Comparison of ENCODE assay signal across 17 cellular contexts in genomic region chr18:13371689-13372404, GRCh38.
A peak's percentile ranks its signal among the peaks of the same experiment; 100 is the strongest.
DNase-seq lines count a peak whose midpoint lies in the region; ATAC-seq and TF ChIP-seq lines count a peak whose summit lies in the region.
"Had no signal": no experiment of that assay in that cellular context is flagged by ENCODE, and none has a peak within 500 bp of the region (broad histone marks: within the 10 kb centered on the region; RNA-seq: fewer than 3 reads in every experiment).

No MANE protein-coding gene starts in this region.

- H3F3A ChIP-seq in GM23338 (replicated peaks; ENCODE audit: low read depth) = no peaks in the 10 kb centered on the region

- ATAC-seq in CD4-positive, CD25-positive, alpha-beta regulatory T cell (ENCODE audit: low read depth in 2 of 2) = peak; percentile 29 to 36
- no peak for ATAC-seq in T-helper 17 cell
- no peak for ATAC-seq in GM23338
- ATAC-seq: esophagus mucosa, HCT116 had no signal

- H3K27ac Mint-ChIP-seq in CD4-positive, CD25-positive, alpha-beta regulatory T cell = peak overlapping the region; percentile 96 to 99 (median 96)
- peak overlapping the region; percentile 100 for H3K27ac Mint-ChIP-seq in T-helper 17 cell
- no peak overlapping the region for H3K27ac Mint-ChIP-seq in GM23338

- H3K36me3 Mint-ChIP-seq in CD4-positive, CD25-positive, alpha-beta regulatory T cell = no peaks in the 10 kb centered on the region
- H3K36me3 Mint-ChIP-seq in T-helper 17 cell (ENCODE audit: low read depth) (no peaks in the 10 kb centered on the region), GM23338 (ENCODE audit: low read depth) (no peaks in the 10 kb centered on the region)

- H3K27me3 Mint-ChIP-seq in CD4-positive, CD25-positive, alpha-beta regulatory T cell = no peaks in the 10 kb centered on the region
- no peaks in the 10 kb centered on the region for H3K27me3 Mint-ChIP-seq in T-helper 17 cell
- H3K27me3 Mint-ChIP-seq in GM23338 (ENCODE audit: insufficient read depth, low read depth, poor library complexity) = peaks cover 8% of the 10 kb centered on the region

- peaks cover 27 to 81% (median 51%) of the 10 kb centered on the region in 4 donors for H3K4me1 Mint-ChIP-seq in CD4-positive, CD25-positive, alpha-beta regulatory T cell
- H3K4me1 Mint-ChIP-seq in T-helper 17 cell (peaks cover 37% of the 10 kb centered on the region), GM23338 (peaks cover 7% of the 10 kb centered on the region)

- H3K27ac ChIP-seq in BLaER1 = peak overlapping the region; percentile 59
- peak overlapping the region; percentile 99 for H3K27ac ChIP-seq in CD4-positive, CD25-positive, alpha-beta regulatory T cell (ENCODE audit: insufficient read depth, low read length, poor library complexity, severe bottlenecking)
- H3K27ac ChIP-seq in Karpas-422 (ENCODE audit: low read length) = no peak overlapping the region
- H3K27ac ChIP-seq in GM23338 (ENCODE audit: low read depth) = no peak overlapping the region
- H3K27ac ChIP-seq: adrenal gland, C4-2B, parathyroid adenoma, SJCRH30 had no signal

- H3K79me2 ChIP-seq in Karpas-422 (ENCODE audit: low read length) = no peaks in the 10 kb centered on the region
- no peaks in the 10 kb centered on the region for H3K79me2 ChIP-seq in GM23338 (replicated peaks; ENCODE audit: insufficient read depth)

- H2AFZ ChIP-seq in Karpas-422 (ENCODE audit: low read length) (no peak overlapping the region), GM23338 (no peak overlapping the region)
- H2AFZ ChIP-seq: parathyroid adenoma had no signal

- H4K20me1 ChIP-seq in BLaER1 (peaks cover 82% of the 10 kb centered on the region), Karpas-422 (ENCODE audit: insufficient read depth, low read depth, low read length) (no peaks in the 10 kb centered on the region), GM23338 (replicated peaks; ENCODE audit: insufficient read depth) (no peaks in the 10 kb centered on the region)

- DNase-seq in CD4-positive, CD25-positive, alpha-beta regulatory T cell = peak; percentile 29 to 83 (median 46)
- DNase-seq in T-helper 17 cell (no peak), islet precursor cell (peak; percentile 26), Karpas-422 (no peak), middle frontal gyrus (ENCODE audit: extremely low spot score, low spot score) (no peak), GM23338 (ENCODE audit: low spot score) (no peak)
- DNase-seq: cortex of kidney; NCI-H1092; NCI-H2171 treated with DMSO at 0.1 percent for 48 hours; SJCRH30; stimulated activated CD4-positive, alpha-beta T cell treated with anti-CD3 and anti-CD28 coated beads, Interleukin-12 subunit alpha, Interleukin-12 subunit beta, amount 100 ng/mL, for 4 hours had no signal

- H3K4me2 ChIP-seq in BLaER1 = peak overlapping the region; percentile 92
- no peak overlapping the region for H3K4me2 ChIP-seq in Karpas-422 (ENCODE audit: low read depth, low read length, poor library complexity, severe bottlenecking)
- H3K4me2 ChIP-seq in GM23338 = no peak overlapping the region

- no peaks in the 10 kb centered on the region for H3K9me2 ChIP-seq in Karpas-422 (replicated peaks; ENCODE audit: insufficient read depth, low read length)
- no peaks in the 10 kb centered on the region for H3K9me2 ChIP-seq in GM23338 (ENCODE audit: insufficient read depth)

- peak overlapping the region; percentile 48 to 85 (median 68) for H3K4me3 Mint-ChIP-seq in CD4-positive, CD25-positive, alpha-beta regulatory T cell
- H3K4me3 Mint-ChIP-seq in T-helper 17 cell = peak overlapping the region; percentile 33
- no peak overlapping the region for H3K4me3 Mint-ChIP-seq in GM23338

- no peak overlapping the region for H3K4me3 ChIP-seq in BLaER1
- H3K4me3 ChIP-seq in CD4-positive, CD25-positive, alpha-beta regulatory T cell (ENCODE audit: low read depth, low read length) = peak overlapping the region; percentile 61
- H3K4me3 ChIP-seq in Karpas-422 (ENCODE audit: low read length) = no peak overlapping the region
- no peak overlapping the region for H3K4me3 ChIP-seq in GM23338
- H3K4me3 ChIP-seq: adrenal gland, SJCRH30 had no signal

- TF ChIP-seq CTCF in GM23338 (conservative IDR thresholded peaks at IDR 0.05; ENCODE audit: low read depth in 2 of 2) = no peak

- peaks cover 100% of the 10 kb centered on the region for H3K4me1 ChIP-seq in BLaER1
- H3K4me1 ChIP-seq in CD4-positive, CD25-positive, alpha-beta regulatory T cell (ENCODE audit: control insufficient read depth, insufficient read depth, low read length, poor library complexity, severe bottlenecking) = peaks cover 73% of the 10 kb centered on the region
- H3K4me1 ChIP-seq in Karpas-422 (ENCODE audit: low read length) = no peaks in the 10 kb centered on the region
- H3K4me1 ChIP-seq in GM23338 (ENCODE audit: insufficient read depth) = no peaks in the 10 kb centered on the region
- H3K4me1 ChIP-seq: parathyroid adenoma, SJCRH30 had no signal

- H3K9me3 ChIP-seq in BLaER1 (no peaks in the 10 kb centered on the region), T-helper 17 cell (ENCODE audit: control insufficient read depth, low read length, poor library complexity, severe bottlenecking) (no peaks in the 10 kb centered on the region), Karpas-422 (ENCODE audit: low read length) (no peaks in the 10 kb centered on the region)
- no peaks in the 10 kb centered on the region for H3K9me3 ChIP-seq in CD4-positive, CD25-positive, alpha-beta regulatory T cell (ENCODE audit: control insufficient read depth in 2 of 2, low read length in 2 of 2)
- H3K9me3 ChIP-seq: adrenal gland, SJCRH30 had no signal

- H3K27me3 ChIP-seq in BLaER1 (no peaks in the 10 kb centered on the region), Karpas-422 (ENCODE audit: low read length) (no peaks in the 10 kb centered on the region), GM23338 (ENCODE audit: insufficient read depth) (no peaks in the 10 kb centered on the region)
- no peaks in the 10 kb centered on the region for H3K27me3 ChIP-seq in CD4-positive, CD25-positive, alpha-beta regulatory T cell (ENCODE audit: control insufficient read depth, insufficient read depth, low read length)
- H3K27me3 ChIP-seq: adrenal gland, SJCRH30 had no signal

- H3K36me3 ChIP-seq in BLaER1 = peaks cover 40% of the 10 kb centered on the region
- H3K36me3 ChIP-seq in CD4-positive, CD25-positive, alpha-beta regulatory T cell (ENCODE audit: control insufficient read depth, insufficient read depth, low read length) = no peaks in the 10 kb centered on the region
- H3K36me3 ChIP-seq in Karpas-422 (ENCODE audit: insufficient read depth, low read length) = no peaks in the 10 kb centered on the region
- no peaks in the 10 kb centered on the region for H3K36me3 ChIP-seq in GM23338 (ENCODE audit: insufficient read depth)
- H3K36me3 ChIP-seq: adrenal gland, SJCRH30 had no signal

- H3K9ac ChIP-seq in BLaER1 (no peak overlapping the region), Karpas-422 (ENCODE audit: low read length) (no peak overlapping the region)
- H3K9ac ChIP-seq: parathyroid adenoma had no signal

- no peaks in the 10 kb centered on the region for H3K9me3 Mint-ChIP-seq in CD4-positive, CD25-positive, alpha-beta regulatory T cell
- no peaks in the 10 kb centered on the region for H3K9me3 Mint-ChIP-seq in GM23338

TF ChIP-seq in GM23338, 12 proteins besides CTCF, POLR2A, EP300 and RAD21 (continues in another document):
- TF ChIP-seq ZNF331 (CRISPR knock-in tag; IDR thresholded peaks at IDR 0.05; ENCODE audit: low read depth) (no peak), EZH2 (IDR thresholded peaks at IDR 0.05; ENCODE audit: low read depth, unreplicated experiment) (no peak), STAT1 (IDR thresholded peaks at IDR 0.05; ENCODE audit: unreplicated experiment) (no peak)

Comparison
In these comparisons a context has a peak if more than half of its experiments do, and no peak if none do; other contexts are left out.
1. H3K27ac ChIP-seq: peak in BLaER1 (single experiment) and CD4-positive, CD25-positive, alpha-beta regulatory T cell (single experiment); none in Karpas-422 (single experiment) and GM23338 (single experiment).
2. ATAC-seq: peak in CD4-positive, CD25-positive, alpha-beta regulatory T cell (2 of 2); none in T-helper 17 cell (single experiment) and GM23338 (single experiment).
3. DNase-seq: peak in CD4-positive, CD25-positive, alpha-beta regulatory T cell (3 of 3) and islet precursor cell (single experiment); none in T-helper 17 cell (0 of 3), Karpas-422 (single experiment), middle frontal gyrus (single experiment) and GM23338 (single experiment).